24 cellular contexts compared by ENCODE assay signal in genomic region chr10:93138113-93138870, GRCh38.
DNase-seq lines count a peak whose midpoint lies in the region; FAIRE-seq and TF ChIP-seq lines count a peak whose summit lies in the region.
"Had no signal": no experiment of that assay in that cellular context is flagged by ENCODE, and none has a peak within 500 bp of the region (broad histone marks: within the 10 kb centered on the region; RNA-seq: fewer than 3 reads in every experiment).

No MANE protein-coding gene starts in this region.

- H3T11ph ChIP-seq in H9 (ENCODE audit: low read length) = no peak overlapping the region

- DNase-seq in AG20443 (ENCODE audit: low spot score) (peak; percentile 63), H9 (no peak), mammary epithelial cell (peak; percentile 89), mesothelial cell of epicardium (ENCODE audit: low spot score in 2 of 2, unreplicated experiment in 2 of 2) (no peak), RCC 7860 (ENCODE audit: low spot score) (no peak), midbrain (lab: John Stamatoyannopoulos, UW) (no peak), activated T-cell treated with anti-CD3 and anti-CD28 coated beads for 4 hours (no peak)
- no peak for DNase-seq in stimulated activated CD4-positive, alpha-beta T cell treated with anti-CD3 and anti-CD28 coated beads, Interleukin-4, amount 100 ng/mL, for 4 hours
- DNase-seq: activated CD8-positive, alpha-beta memory T cell treated with anti-CD3 and anti-CD28 coated beads for 24 hours; activated naive CD4-positive, alpha-beta T cell treated with anti-CD3 and anti-CD28 coated beads for 36 hours; activated T-cell treated with anti-CD3 and anti-CD28 coated beads, Interleukin-2, amount 50 U/mL, for 48 hours; caudate nucleus; NCI-H1436 treated with DMSO at 0.1 percent for 48 hours; NCI-H226; NK-92 treated with Interleukin-12 subunit alpha and Interleukin-12 subunit beta, amount 100 ng/mL, for 24 hours; posterior cingulate gyrus; stimulated activated CD4-positive, alpha-beta T cell treated with anti-CD3 and anti-CD28 coated beads, Interleukin-4, amount 100 ng/mL, for 24 hours; stimulated activated naive CD8-positive, alpha-beta T cell treated with anti-CD3 and anti-CD28 coated beads, Interleukin-15, amount 100 ng/mL, for 72 hours; T1000; transverse colon had no signal

- H3K9me3 Mint-ChIP-seq in H9 (no peaks in the 10 kb centered on the region; a peak in 2 of 5 replicates), mesothelial cell of epicardium (no peaks in the 10 kb centered on the region)
- H3K9me3 Mint-ChIP-seq: activated naive CD4-positive, alpha-beta T cell treated with anti-CD3 and anti-CD28 coated beads for 36 hours; natural killer cell treated with Interleukin-12 subunit alpha and Interleukin-12 subunit beta and Interleukin-15 and Interleukin-18, amount 100 ng/mL, for 72 hours had no signal

- TF ChIP-seq CTCF in H9 (conservative IDR thresholded peaks at IDR 0.05) (no peak), mammary epithelial cell (conservative IDR thresholded peaks at IDR 0.05 in 1 of 2, IDR thresholded peaks at IDR 0.05 in 1 of 2; ENCODE audit: extremely low read depth in 1 of 2, insufficient read depth in 1 of 2, low read depth in 1 of 2, low read length in 2 of 2) (no peak), mesothelial cell of epicardium (IDR thresholded peaks at IDR 0.05; ENCODE audit: unreplicated experiment) (no peak)

- H2BK5ac ChIP-seq in H9 (ENCODE audit: insufficient read length, low read length) = no peak overlapping the region

- no peak overlapping the region for H2BK120ac ChIP-seq in H9 (ENCODE audit: low read depth, low read length, poor library complexity, severe bottlenecking)

- no CpG with 5 or more reads among the region's 11 CpGs for WGBS in H9 (ENCODE audit: extremely low coverage, insufficient read length, low lambda C conversion rate)
- 0% methylated on average over 10 of the region's 11 CpGs for WGBS in mammary epithelial cell (ENCODE audit: low coverage, missing lambda C conversion rate)

- H3K27ac ChIP-seq in H9 (ENCODE audit: insufficient read length, low read depth, low read length) (no peak overlapping the region), mammary epithelial cell (ENCODE audit: insufficient read depth, low read depth, low read length) (peak overlapping the region; percentile 62)
- H3K27ac ChIP-seq: gastroesophageal sphincter, transverse colon had no signal

- H3K4ac ChIP-seq in H9 (ENCODE audit: low read depth, low read length) = no peak overlapping the region

- in situ Hi-C loops in mammary epithelial cell (cut with MboI; ENCODE audit: low sequenced_read_pairs in 2 of 2) = no loop called here

- no peaks in the 10 kb centered on the region for H3K79me2 ChIP-seq in H9 (ENCODE audit: insufficient read depth, low read length)
- no peaks in the 10 kb centered on the region for H3K79me2 ChIP-seq in mammary epithelial cell (ENCODE audit: insufficient read depth, low read length)

- H3K4me3 Mint-ChIP-seq in H9 (no peak overlapping the region), mesothelial cell of epicardium (no peak overlapping the region)
- H3K4me3 Mint-ChIP-seq: activated naive CD4-positive, alpha-beta T cell treated with anti-CD3 and anti-CD28 coated beads for 36 hours; natural killer cell treated with Interleukin-12 subunit alpha and Interleukin-12 subunit beta and Interleukin-15 and Interleukin-18, amount 100 ng/mL, for 72 hours; stimulated activated naive CD8-positive, alpha-beta T cell treated with anti-CD3 and anti-CD28 coated beads, Interleukin-15, amount 100 ng/mL, for 72 hours had no signal

- no peaks in the 10 kb centered on the region for H3K23me2 ChIP-seq in H9 (ENCODE audit: insufficient read length, low read depth, low read length, poor library complexity, severe bottlenecking)

- no peak overlapping the region for H4K8ac ChIP-seq in H9 (replicated peaks; ENCODE audit: insufficient read length, low read depth, low read length)

- H3K4me1 ChIP-seq in H9 (ENCODE audit: insufficient read depth, low read length) = no peaks in the 10 kb centered on the region
- H3K4me1 ChIP-seq in mammary epithelial cell (ENCODE audit: insufficient read depth, low read length) = peaks cover 16% of the 10 kb centered on the region
- H3K4me1 ChIP-seq: gastroesophageal sphincter, HAP-1, transverse colon had no signal

- no peaks in the 10 kb centered on the region for H3K36me3 ChIP-seq in mammary epithelial cell (ENCODE audit: insufficient read depth, low read length)
- H3K36me3 ChIP-seq: gastroesophageal sphincter, HAP-1, transverse colon had no signal

- H4K20me1 ChIP-seq in H9 (ENCODE audit: control insufficient read depth, insufficient read depth, insufficient read length) = no peaks in the 10 kb centered on the region
- H4K20me1 ChIP-seq in mammary epithelial cell (ENCODE audit: insufficient read depth, low read length) = no peaks in the 10 kb centered on the region

- BruUV-seq in mammary epithelial cell (replicated peaks; lab: Mats Ljungman, UMichigan) = no TSS peak

- H3K27me3 Mint-ChIP-seq in H9 (ENCODE audit: low read depth) (no peaks in the 10 kb centered on the region; the same call in 1 of the 2 replicates), mesothelial cell of epicardium (ENCODE audit: low read depth) (peaks cover 15% of the 10 kb centered on the region)

- no peak for FAIRE-seq in RCC 7860 (lab: Jason Lieb, UNC)
- FAIRE-seq: HepG2 had no signal

- H3K36me3 Mint-ChIP-seq in H9 (ENCODE audit: insufficient read depth in 1 of 3, low read depth in 3 of 3) (peaks cover 0 to 4% (median 0%) of the 10 kb centered on the region in 3 experiments; a peak in 3 of 7 replicates), mesothelial cell of epicardium (no peaks in the 10 kb centered on the region)
- H3K36me3 Mint-ChIP-seq: natural killer cell treated with Interleukin-12 subunit alpha and Interleukin-12 subunit beta and Interleukin-15 and Interleukin-18, amount 100 ng/mL, for 72 hours had no signal

- H3K9me3 ChIP-seq in H9 (ENCODE audit: control insufficient read depth, low read depth, low read length) = no peaks in the 10 kb centered on the region
- H3K9me3 ChIP-seq in mammary epithelial cell (replicated peaks; ENCODE audit: insufficient read depth, low read length) = peaks cover 6% of the 10 kb centered on the region
- H3K9me3 ChIP-seq: gastroesophageal sphincter, transverse colon had no signal

- H2AK5ac ChIP-seq in H9 (ENCODE audit: insufficient read length, low read length) = no peak overlapping the region

- H3K4me3 ChIP-seq in mammary epithelial cell (replicated peaks in 1 of 3; ENCODE audit: insufficient read depth in 1 of 3, low read depth in 2 of 3, low read length in 3 of 3) = no peak overlapping the region
- H3K4me3 ChIP-seq: gastroesophageal sphincter, HAP-1, transverse colon had no signal

- H3K18ac ChIP-seq in H9 (ENCODE audit: insufficient read length, low read depth, low read length) = no peak overlapping the region

- H4K5ac ChIP-seq in H9 (ENCODE audit: insufficient read length, low read depth, low read length) = no peak overlapping the region

- H2AFZ ChIP-seq in H9 (ENCODE audit: low read length) (no peak overlapping the region), mammary epithelial cell (ENCODE audit: low read depth, low read length) (peak overlapping the region; percentile 77)

- H3K79me1 ChIP-seq in H9 (ENCODE audit: insufficient read depth, low read depth, low read length, poor library complexity, severe bottlenecking) = no peaks in the 10 kb centered on the region

- H3K4me1 Mint-ChIP-seq in H9 = peaks cover 0 to 3% of the 10 kb centered on the region in 2 experiments; a peak in 3 of 4 replicates
- H3K4me1 Mint-ChIP-seq in mesothelial cell of epicardium = peaks cover 9% of the 10 kb centered on the region
- H3K4me1 Mint-ChIP-seq: stimulated activated naive CD8-positive, alpha-beta T cell treated with anti-CD3 and anti-CD28 coated beads, Interleukin-15, amount 100 ng/mL, for 72 hours had no signal

- H3K56ac ChIP-seq in H9 (ENCODE audit: insufficient read length, low read depth, low read length) = no peak overlapping the region

- no peak overlapping the region for H3K4me2 ChIP-seq in H9 (ENCODE audit: insufficient read depth, insufficient read length, low read length)
- H3K4me2 ChIP-seq in mammary epithelial cell (ENCODE audit: insufficient read depth, low read depth, low read length) = peak overlapping the region; percentile 32

- H2BK12ac ChIP-seq in H9 (ENCODE audit: insufficient read length, low read depth, low read length) = no peak overlapping the region

- H3K27ac Mint-ChIP-seq in H9 = peak overlapping the region in 2 of 3 experiments; percentile 16 to 47; a peak in 3 of 7 replicates
- H3K27ac Mint-ChIP-seq in mesothelial cell of epicardium = peak overlapping the region; percentile 23
- H3K27ac Mint-ChIP-seq: activated naive CD4-positive, alpha-beta T cell treated with anti-CD3 and anti-CD28 coated beads for 36 hours; natural killer cell treated with Interleukin-12 subunit alpha and Interleukin-12 subunit beta and Interleukin-15 and Interleukin-18, amount 100 ng/mL, for 72 hours; stimulated activated naive CD8-positive, alpha-beta T cell treated with anti-CD3 and anti-CD28 coated beads, Interleukin-15, amount 100 ng/mL, for 72 hours had no signal

- H3K23ac ChIP-seq in H9 (ENCODE audit: insufficient read length, low read depth, low read length) = no peak overlapping the region

- CTCF ChIA-PET in mammary epithelial cell (lab: Charles Lee; ENCODE audit: low non-redundant PET) = interaction anchor here (0.5 to 0.7 kb wide), 4 partner anchors 11 to 301 kb away, joined by 3 to 10 read pairs (median 3); no protein-coding TSS in a partner anchor

- H3K9ac ChIP-seq in H9 (ENCODE audit: extremely low read depth, insufficient read length, low read length) (no peak overlapping the region), mammary epithelial cell (ENCODE audit: insufficient read depth, low read length) (no peak overlapping the region)

- no peak overlapping the region for H3K14ac ChIP-seq in H9 (ENCODE audit: insufficient read depth, low read length)

- H4K91ac ChIP-seq in H9 (ENCODE audit: insufficient read length, low read depth, low read length) = no peak overlapping the region

- H2BK15ac ChIP-seq in H9 (ENCODE audit: low read depth, low read length) = no peak overlapping the region

- intact Hi-C loops in mammary epithelial cell (cut with micrococcal nuclease) = no loop called here

- dilution Hi-C loops in mammary epithelial cell (cut with HindIII; ENCODE audit: low sequenced_read_pairs) = no loop called here

- no peak overlapping the region for H2BK20ac ChIP-seq in H9 (ENCODE audit: low read depth, low read length, poor library complexity, severe bottlenecking)

- H3K27me3 ChIP-seq in H9 (ENCODE audit: insufficient read depth, low read length) (no peaks in the 10 kb centered on the region), mammary epithelial cell (ENCODE audit: insufficient read depth, low read length) (no peaks in the 10 kb centered on the region)
- H3K27me3 ChIP-seq: gastroesophageal sphincter, transverse colon had no signal

Comparison
In these comparisons a context has a peak if more than half of its experiments do, and no peak if none do; other contexts are left out.
1. DNase-seq: peak in AG20443 (single experiment) and mammary epithelial cell (single experiment); none in H9 (single experiment), mesothelial cell of epicardium (0 of 2), RCC 7860 (single experiment), midbrain (single experiment), activated T-cell treated with anti-CD3 and anti-CD28 coated beads for 4 hours (single experiment) and stimulated activated CD4-positive, alpha-beta T cell treated with anti-CD3 and anti-CD28 coated beads, Interleukin-4, amount 100 ng/mL, for 4 hours (0 of 2).